1 cellular context compared by ENCODE assay signal in the genomic region with DNA sequence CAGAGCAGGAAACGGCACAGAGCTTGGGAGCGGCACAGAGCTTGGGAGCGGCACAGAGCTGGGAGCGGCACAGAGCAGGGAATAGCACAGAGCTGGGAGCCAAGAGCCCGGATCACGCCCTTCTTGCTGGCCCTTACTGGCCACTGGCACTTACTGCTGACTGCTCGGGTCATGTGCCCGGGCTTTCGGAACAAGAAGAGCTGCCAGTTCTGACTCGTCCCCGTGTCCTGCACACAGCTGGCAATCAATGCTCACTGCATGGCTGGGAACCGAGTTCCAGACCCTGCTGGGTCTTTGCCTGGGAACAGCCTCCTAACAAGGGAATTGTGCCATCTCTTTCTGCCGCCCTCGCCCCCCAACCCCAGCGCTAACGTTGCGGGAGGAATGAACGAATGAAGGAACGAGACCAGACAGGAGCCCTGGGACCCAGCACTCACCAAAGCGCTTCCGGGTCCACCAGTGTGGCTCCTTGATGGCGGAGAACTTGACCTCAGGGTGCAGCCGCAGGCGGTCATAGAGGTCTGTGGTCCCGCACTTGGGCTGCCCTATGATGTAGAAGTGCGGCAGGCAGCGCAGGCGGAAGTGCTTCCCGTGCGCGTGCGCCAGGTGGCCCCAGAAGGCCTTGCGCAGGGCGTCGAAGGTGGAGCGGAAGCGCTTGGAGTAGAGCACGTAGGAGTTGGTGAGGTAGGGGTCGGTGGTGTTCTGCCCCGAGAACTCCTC.
TF ChIP-seq lines count a peak whose summit lies in the region.

No MANE protein-coding gene starts in this region.

TF ChIP-seq in HepG2, 621 proteins besides CTCF, POLR2A, EP300 and RAD21:
- TF ChIP-seq AGO2 (optimal IDR thresholded peaks at IDR 0.05; ENCODE audit: low read depth, low read length) (peak; percentile 39), RBAK (CRISPR knock-in tag; IDR thresholded peaks at IDR 0.05) (0 out of 2 replicates have a peak, but pooled peaks have one; percentile 40), DNMT1 (CRISPR knock-in tag; IDR thresholded peaks at IDR 0.05) (0 out of 2 replicates have a peak, but pooled peaks have one; percentile 40), SAP130 (CRISPR knock-in tag; IDR thresholded peaks at IDR 0.05; ENCODE audit: low read depth) (no peak), ATF7-NPFF (CRISPR knock-in tag; IDR thresholded peaks at IDR 0.05; ENCODE audit: low read depth) (peak; percentile 6; the same call in 1 of the 2 replicates), ZBTB38 (CRISPR knock-in tag; IDR thresholded peaks at IDR 0.05) (peak; percentile 61; the same call in 1 of the 2 replicates), NKX3-1 (CRISPR knock-in tag; IDR thresholded peaks at IDR 0.05) (no peak), DR1 (CRISPR knock-in tag; IDR thresholded peaks at IDR 0.05) (no peak), WIZ (CRISPR knock-in tag; IDR thresholded peaks at IDR 0.05) (0 out of 2 replicates have a peak, but pooled peaks have one; percentile 22), RBFOX2 (IDR thresholded peaks at IDR 0.05; ENCODE audit: low read depth, low read length) (peak; percentile 36; the same call in 1 of the 2 replicates), NBN (conservative IDR thresholded peaks at IDR 0.05) (no peak), POLR2AphosphoS5 (IDR thresholded peaks at IDR 0.05; ENCODE audit: low read depth, low read length) (peak; percentile 5; the same call in 1 of the 2 replicates)
- TF ChIP-seq, protein P1, sequence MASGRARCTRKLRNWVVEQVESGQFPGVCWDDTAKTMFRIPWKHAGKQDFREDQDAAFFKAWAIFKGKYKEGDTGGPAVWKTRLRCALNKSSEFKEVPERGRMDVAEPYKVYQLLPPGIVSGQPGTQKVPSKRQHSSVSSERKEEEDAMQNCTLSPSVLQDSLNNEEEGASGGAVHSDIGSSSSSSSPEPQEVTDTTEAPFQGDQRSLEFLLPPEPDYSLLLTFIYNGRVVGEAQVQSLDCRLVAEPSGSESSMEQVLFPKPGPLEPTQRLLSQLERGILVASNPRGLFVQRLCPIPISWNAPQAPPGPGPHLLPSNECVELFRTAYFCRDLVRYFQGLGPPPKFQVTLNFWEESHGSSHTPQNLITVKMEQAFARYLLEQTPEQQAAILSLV (CRISPR knock-in tag; IDR thresholded peaks at IDR 0.05; ENCODE audit: borderline replicate concordance) = peak; percentile 42; the same call in 1 of the 2 replicates
- TF ChIP-seq, protein P2, sequence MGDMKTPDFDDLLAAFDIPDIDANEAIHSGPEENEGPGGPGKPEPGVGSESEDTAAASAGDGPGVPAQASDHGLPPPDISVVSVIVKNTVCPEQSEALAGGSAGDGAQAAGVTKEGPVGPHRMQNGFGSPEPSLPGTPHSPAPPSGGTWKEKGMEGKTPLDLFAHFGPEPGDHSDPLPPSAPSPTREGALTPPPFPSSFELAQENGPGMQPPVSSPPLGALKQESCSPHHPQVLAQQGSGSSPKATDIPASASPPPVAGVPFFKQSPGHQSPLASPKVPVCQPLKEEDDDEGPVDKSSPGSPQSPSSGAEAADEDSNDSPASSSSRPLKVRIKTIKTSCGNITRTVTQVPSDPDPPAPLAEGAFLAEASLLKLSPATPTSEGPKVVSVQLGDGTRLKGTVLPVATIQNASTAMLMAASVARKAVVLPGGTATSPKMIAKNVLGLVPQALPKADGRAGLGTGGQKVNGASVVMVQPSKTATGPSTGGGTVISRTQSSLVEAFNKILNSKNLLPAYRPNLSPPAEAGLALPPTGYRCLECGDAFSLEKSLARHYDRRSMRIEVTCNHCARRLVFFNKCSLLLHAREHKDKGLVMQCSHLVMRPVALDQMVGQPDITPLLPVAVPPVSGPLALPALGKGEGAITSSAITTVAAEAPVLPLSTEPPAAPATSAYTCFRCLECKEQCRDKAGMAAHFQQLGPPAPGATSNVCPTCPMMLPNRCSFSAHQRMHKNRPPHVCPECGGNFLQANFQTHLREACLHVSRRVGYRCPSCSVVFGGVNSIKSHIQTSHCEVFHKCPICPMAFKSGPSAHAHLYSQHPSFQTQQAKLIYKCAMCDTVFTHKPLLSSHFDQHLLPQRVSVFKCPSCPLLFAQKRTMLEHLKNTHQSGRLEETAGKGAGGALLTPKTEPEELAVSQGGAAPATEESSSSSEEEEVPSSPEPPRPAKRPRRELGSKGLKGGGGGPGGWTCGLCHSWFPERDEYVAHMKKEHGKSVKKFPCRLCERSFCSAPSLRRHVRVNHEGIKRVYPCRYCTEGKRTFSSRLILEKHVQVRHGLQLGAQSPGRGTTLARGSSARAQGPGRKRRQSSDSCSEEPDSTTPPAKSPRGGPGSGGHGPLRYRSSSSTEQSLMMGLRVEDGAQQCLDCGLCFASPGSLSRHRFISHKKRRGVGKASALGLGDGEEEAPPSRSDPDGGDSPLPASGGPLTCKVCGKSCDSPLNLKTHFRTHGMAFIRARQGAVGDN (CRISPR knock-in tag; IDR thresholded peaks at IDR 0.05) = peak; percentile 76; the same call in 1 of the 2 replicates
